Comparison of ENCODE assay signal across 5 cellular contexts in genomic region chr7:90225601-90226000, GRCh38.
"Had no signal": no experiment of that assay in that cellular context is flagged by ENCODE, and none has a peak within 500 bp of the region (broad histone marks: within the 10 kb centered on the region; RNA-seq: fewer than 3 reads in every experiment).

No MANE protein-coding gene starts in this region.

- DNase-seq: GM23248, H9, HCEC 1CT, IMR-90 had no signal

- H3K9ac ChIP-seq: GM23248 had no signal

- H3K4me3 ChIP-seq: GM23248, K562 had no signal

- H3K27ac ChIP-seq: GM23248 had no signal
